Comparison of ENCODE assay signal across 24 cellular contexts in genomic region chr16:58384437-58385055, GRCh38. TPM values are rescaled to one million over a fixed set of nuclear protein-coding genes. Genes with fewer than 3 reads are reported as not detected.
A peak's percentile ranks its signal among the peaks of the same experiment; 100 is the strongest.
DNase-seq lines count a peak whose midpoint lies in the region; ATAC-seq, FAIRE-seq and TF ChIP-seq lines count a peak whose summit lies in the region.
"Had no signal": no experiment of that assay in that cellular context is flagged by ENCODE, and none has a peak within 500 bp of the region (broad histone marks: within the 10 kb centered on the region; RNA-seq: fewer than 3 reads in every experiment).

No MANE protein-coding gene starts in this region.

- POLR2A ChIA-PET in MCF 10A (lab: Yijun Ruan, JAX): interaction anchor here (0.9 kb wide), 1 partner anchor 8 kb away, joined by 6 read pairs; the partner anchor contains the start of gene GINS3

- no peaks in the 10 kb centered on the region for H3K27me3 ChIP-seq in breast epithelium
- no peaks in the 10 kb centered on the region for H3K27me3 ChIP-seq in bronchial epithelial cell (ENCODE audit: control insufficient read depth, insufficient read depth, low read length)
- H3K27me3 ChIP-seq: BLaER1 treated with 17β-estradiol and CSF1 and Interleukin-3, amounts not matched to agents 10 nM and 100 nM; brain microvascular endothelial cell; gastrocnemius medialis; thyroid gland had no signal

- DNase-seq in MCF 10A (ENCODE audit: unreplicated experiment): peak; percentile 13
- no peak for DNase-seq in breast epithelium (ENCODE audit: low spot score in 2 of 2)
- DNase-seq in NOMO-1 treated with DMSO at 0.1 percent for 48 hours (lab: John Stamatoyannopoulos, UW; ENCODE audit: unreplicated experiment): peak; percentile 97
- peak; percentile 95 for DNase-seq in bronchial epithelial cell (ENCODE audit: low read depth)
- DNase-seq in NCI-H226: no peak
- DNase-seq in natural killer cell: no peak
- no peak for DNase-seq in stimulated activated CD8-positive, alpha-beta memory T cell treated with anti-CD3 and anti-CD28 coated beads, Interleukin-4, amount 100 ng/mL, for 48 hours
- no peak for DNase-seq in NCI-H2081 (lab: John Stamatoyannopoulos, UW)
- DNase-seq: activated CD8-positive, alpha-beta T cell treated with anti-CD3 and anti-CD28 coated beads, Interleukin-2, amount 10 ng/mL, durations not matched to agents 7 days and 5 days; activated T-cell treated with anti-CD3 and anti-CD28 coated beads, Interleukin-2, amount 50 U/mL, for 4 hours; brain microvascular endothelial cell; DMS79 treated with DMSO at 0.1 percent for 48 hours; gastrocnemius medialis; IMR-90; NCI-H1092; NCI-H2171; SHP77 treated with DMSO at 0.1 percent for 48 hours; thyroid gland had no signal

- intact Hi-C loops in MCF 10A (cut with micrococcal nuclease): no loop called here
- intact Hi-C loops in breast epithelium (cut with DNase I; ENCODE audit: low total_unique reads): no loop called here
- intact Hi-C loops in natural killer cell (cut with micrococcal nuclease): no loop called here

- H3K27ac Mint-ChIP-seq in MCF 10A (ENCODE audit: low read depth, unreplicated experiment): no peak overlapping the region
- no peak overlapping the region for H3K27ac Mint-ChIP-seq in natural killer cell
- H3K27ac Mint-ChIP-seq: activated CD8-positive, alpha-beta T cell treated with anti-CD3 and anti-CD28 coated beads, Interleukin-2, amount 10 ng/mL, durations not matched to agents 7 days and 5 days; activated naive CD8-positive, alpha-beta T cell had no signal

- BruUV-seq in MCF 10A (replicated peaks; lab: Mats Ljungman, UMichigan): no TSS peak

- CTCF ChIA-PET in MCF 10A (lab: Yijun Ruan, JAX): interaction anchor here (1.4 kb wide), 1 partner anchor 38 kb away, joined by 4 read pairs; no protein-coding TSS in a partner anchor

- no peaks in the 10 kb centered on the region for H3K27me3 Mint-ChIP-seq in MCF 10A (ENCODE audit: insufficient read depth, unreplicated experiment)
- peaks cover 10 to 15% of the 10 kb centered on the region in 2 donors for H3K27me3 Mint-ChIP-seq in natural killer cell (ENCODE audit: low read depth in 2 of 2)

- no peak overlapping the region for H3K4me3 Mint-ChIP-seq in MCF 10A (ENCODE audit: unreplicated experiment)
- H3K4me3 Mint-ChIP-seq in natural killer cell: no peak overlapping the region
- H3K4me3 Mint-ChIP-seq: activated CD8-positive, alpha-beta T cell treated with anti-CD3 and anti-CD28 coated beads, Interleukin-2, amount 10 ng/mL, durations not matched to agents 7 days and 5 days; activated naive CD8-positive, alpha-beta T cell; activated T-cell treated with anti-CD3 and anti-CD28 coated beads, Interleukin-2, amount 50 U/mL, for 4 hours had no signal

- ATAC-seq in natural killer cell: no peak
- ATAC-seq: A549; activated CD8-positive, alpha-beta T cell treated with anti-CD3 and anti-CD28 coated beads, Interleukin-2, amount 10 ng/mL, durations not matched to agents 7 days and 5 days; activated T-cell treated with anti-CD3 and anti-CD28 coated beads, Interleukin-2, amount 50 U/mL, for 4 hours; gastrocnemius medialis; left lobe of liver had no signal

- H3K4me3 ChIP-seq in breast epithelium (no peak overlapping the region), bronchial epithelial cell (ENCODE audit: low read depth, low read length) (no peak overlapping the region)
- H3K4me3 ChIP-seq: A549; BLaER1 treated with 17β-estradiol and CSF1 and Interleukin-3, amounts not matched to agents 10 nM and 100 nM; gastrocnemius medialis; thyroid gland had no signal

- no peaks in the 10 kb centered on the region for H3K9me3 Mint-ChIP-seq in MCF 10A (ENCODE audit: unreplicated experiment)
- no peaks in the 10 kb centered on the region for H3K9me3 Mint-ChIP-seq in natural killer cell
- H3K9me3 Mint-ChIP-seq: activated T-cell treated with anti-CD3 and anti-CD28 coated beads, Interleukin-2, amount 50 U/mL, for 4 hours had no signal

- TF ChIP-seq CTCF in MCF 10A (IDR thresholded peaks at IDR 0.05; ENCODE audit: unreplicated experiment) (no peak), breast epithelium (IDR thresholded peaks at IDR 0.05) (no peak), bronchial epithelial cell (IDR thresholded peaks at IDR 0.05; ENCODE audit: insufficient read depth, low read length, severe bottlenecking) (no peak), natural killer cell (IDR thresholded peaks at IDR 0.05) (no peak)

- no peak for TF ChIP-seq POLR2A in breast epithelium (IDR thresholded peaks at IDR 0.05)

- no peaks in the 10 kb centered on the region for H3K4me1 Mint-ChIP-seq in MCF 10A (ENCODE audit: insufficient read depth, unreplicated experiment)
- H3K4me1 Mint-ChIP-seq in natural killer cell: no peaks in the 10 kb centered on the region

- no peak overlapping the region for H3K27ac ChIP-seq in breast epithelium
- H3K27ac ChIP-seq: A549, brain microvascular endothelial cell, gastrocnemius medialis, neutrophil, thyroid gland had no signal

- H3K4me1 ChIP-seq in breast epithelium: no peaks in the 10 kb centered on the region
- H3K4me1 ChIP-seq: A549, gastrocnemius medialis, thyroid gland had no signal

- peak; percentile 28 for FAIRE-seq in bronchial epithelial cell (lab: Jason Lieb, UNC)
- FAIRE-seq: A549, H54 had no signal

- H3K36me3 Mint-ChIP-seq in MCF 10A (ENCODE audit: insufficient read depth, unreplicated experiment) (no peaks in the 10 kb centered on the region), natural killer cell (no peaks in the 10 kb centered on the region)
- H3K36me3 Mint-ChIP-seq: activated naive CD8-positive, alpha-beta T cell had no signal

- H3K9me3 ChIP-seq in breast epithelium: no peaks in the 10 kb centered on the region
- H3K9me3 ChIP-seq: A549, gastrocnemius medialis, neutrophil, thyroid gland had no signal

- no peaks in the 10 kb centered on the region for H3K36me3 ChIP-seq in breast epithelium
- no peaks in the 10 kb centered on the region for H3K36me3 ChIP-seq in bronchial epithelial cell (ENCODE audit: control insufficient read depth, insufficient read depth, low read length)
- H3K36me3 ChIP-seq: BLaER1 treated with 17β-estradiol and CSF1 and Interleukin-3, amounts not matched to agents 10 nM and 100 nM; brain microvascular endothelial cell; gastrocnemius medialis; neutrophil; thyroid gland had no signal

RNA-seq across cellular contexts. Expression of gene GINS3, which starts 7.7 kb away (rescaled TPM):
- total RNA-seq in MCF 10A (2022) (4.2 and 5.1 TPM in 2 replicates), breast epithelium (1 to 10 TPM; 2.9 to 7.5 (median 4.5) TPM), bronchial epithelial cell (1.1 and 1.8 TPM in 2 replicates), natural killer cell (1 to 10 TPM; 1.4 to 3.5 (median 2.2) TPM)

Comparison
In these comparisons a context has a peak if more than half of its experiments do, and no peak if none do; other contexts are left out.
1. DNase-seq: peak in MCF 10A (single experiment), NOMO-1 treated with DMSO at 0.1 percent for 48 hours (single experiment) and bronchial epithelial cell (single experiment); none in breast epithelium (0 of 2), NCI-H226 (single experiment), natural killer cell (single experiment), stimulated activated CD8-positive, alpha-beta memory T cell treated with anti-CD3 and anti-CD28 coated beads, Interleukin-4, amount 100 ng/mL, for 48 hours (single experiment) and NCI-H2081 (0 of 2).